Comparison of ENCODE assay signal across 8 cellular contexts in the genomic region with DNA sequence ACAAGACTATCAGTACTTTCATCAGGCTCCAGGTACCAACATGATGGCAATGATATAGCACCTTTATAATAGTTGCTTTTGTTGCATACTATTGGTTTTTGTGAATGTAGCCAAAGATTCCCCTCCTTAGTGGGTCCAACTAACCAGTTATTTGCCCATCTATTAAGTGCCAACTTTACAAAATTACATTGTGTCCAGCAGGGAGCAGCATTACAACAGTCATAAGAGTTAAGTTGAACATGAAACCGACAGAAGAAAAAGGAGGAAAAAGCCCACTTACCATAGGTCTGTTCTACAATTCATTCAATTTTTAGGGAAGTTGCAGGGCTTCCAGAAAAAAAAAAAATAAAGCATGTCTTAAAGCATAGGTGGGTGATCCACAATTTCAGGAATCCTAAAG. TPM values are rescaled to one million over a fixed set of nuclear protein-coding genes. Genes with fewer than 3 reads are reported as not detected.
DNase-seq lines count a peak whose midpoint lies in the region; ATAC-seq and TF ChIP-seq lines count a peak whose summit lies in the region.

No MANE protein-coding gene starts in this region.

- DNase-seq in NCI-H2227 (lab: John Stamatoyannopoulos, UW; ENCODE audit: unreplicated experiment) = peak; percentile 46
- no peak for DNase-seq in NCI-H2227 treated with DMSO at 0.1 percent for 48 hours (lab: John Stamatoyannopoulos, UW)
- DNase-seq in amniotic epithelial cell (ENCODE audit: low read depth) = peak; percentile 67
- DNase-seq in lower lobe of right lung = no peak
- DNase-seq in tibial nerve (ENCODE audit: low spot score in 2 of 2) = no peak
- no peak for DNase-seq in activated effector memory CD4-positive, alpha-beta T cell treated with Interleukin-2 at 50 U/mL for 16 hours
- DNase-seq in LoVo (ENCODE audit: low spot score) = no peak

- H3K79me2 ChIP-seq in KMS-11 (ENCODE audit: insufficient read depth, low read depth) = no peaks in the 10 kb centered on the region

- H3K27me3 ChIP-seq in KMS-11 (ENCODE audit: insufficient read depth, low read depth) (no peaks in the 10 kb centered on the region), lower lobe of right lung (ENCODE audit: low read depth) (no peaks in the 10 kb centered on the region), tibial nerve (no peaks in the 10 kb centered on the region)

- ATAC-seq in lower lobe of right lung = no peak

- no peak overlapping the region for H2AFZ ChIP-seq in KMS-11 (ENCODE audit: low read depth)

- H3K4me1 ChIP-seq in KMS-11 (ENCODE audit: low read depth, poor library complexity, severe bottlenecking) (no peaks in the 10 kb centered on the region), lower lobe of right lung (no peaks in the 10 kb centered on the region), tibial nerve (no peaks in the 10 kb centered on the region)

- WGBS in tibial nerve, 2 donors = 8 to 33% methylated on average over 1 of the region's 1 CpG

- H3K4me2 ChIP-seq in KMS-11 = no peak overlapping the region

- no peak overlapping the region for H3K9ac ChIP-seq in KMS-11

- no peak for TF ChIP-seq EP300 in tibial nerve (IDR thresholded peaks at IDR 0.05)

- H3K27ac ChIP-seq in KMS-11 (no peak overlapping the region), lower lobe of right lung (no peak overlapping the region), tibial nerve (no peak overlapping the region)

- no peaks in the 10 kb centered on the region for H3K36me3 ChIP-seq in KMS-11 (ENCODE audit: insufficient read depth)
- no peaks in the 10 kb centered on the region for H3K36me3 ChIP-seq in lower lobe of right lung
- H3K36me3 ChIP-seq in tibial nerve = no peaks in the 10 kb centered on the region

- TF ChIP-seq POLR2A in tibial nerve (IDR thresholded peaks at IDR 0.05) = no peak

- H3K4me3 ChIP-seq in KMS-11 (IDR thresholded peaks at IDR 0.05; ENCODE audit: insufficient read depth, low read depth, low read length) = no peak overlapping the region
- no peak overlapping the region for H3K4me3 ChIP-seq in lower lobe of right lung
- H3K4me3 ChIP-seq in tibial nerve = no peak overlapping the region

- H4K20me1 ChIP-seq in KMS-11 (ENCODE audit: insufficient read depth) = no peaks in the 10 kb centered on the region

- intact Hi-C loops in lower lobe of right lung (cut with DNase I) = no loop called here

- TF ChIP-seq CTCF in KMS-11 (conservative IDR thresholded peaks at IDR 0.05; ENCODE audit: low read depth, low read length) (peak; percentile 61), lower lobe of right lung (IDR thresholded peaks at IDR 0.05) (peak; percentile 40), tibial nerve (IDR thresholded peaks at IDR 0.05) (no peak)

- H3K9me3 ChIP-seq in lower lobe of right lung (no peaks in the 10 kb centered on the region), tibial nerve (no peaks in the 10 kb centered on the region)

RNA-seq across cellular contexts. Expression of a gene that starts 21.6 kb away (rescaled TPM):
- total RNA-seq in lower lobe of right lung (14.4 TPM), tibial nerve (100 to 1,000 TPM in 1 of 4 donors, 10 to 100 TPM in 3; 22.5 to 119 (median 37.5) TPM)

RNA-seq across cellular contexts. Expression of a gene that starts 21.7 kb away (rescaled TPM):
- 22.1 TPM for total RNA-seq in lower lobe of right lung
- 10 to 100 TPM; 19.2 to 32.1 (median 29.7) TPM for total RNA-seq in tibial nerve

Comparison
In these comparisons a context has a peak if more than half of its experiments do, and no peak if none do; other contexts are left out.
1. DNase-seq: peak in NCI-H2227 (single experiment) and amniotic epithelial cell (single experiment); none in NCI-H2227 treated with DMSO at 0.1 percent for 48 hours (single experiment), lower lobe of right lung (single experiment), tibial nerve (0 of 2), activated effector memory CD4-positive, alpha-beta T cell treated with Interleukin-2 at 50 U/mL for 16 hours (single experiment) and LoVo (single experiment).
2. CTCF ChIP-seq: peak in KMS-11 (single experiment) and lower lobe of right lung (single experiment); none in tibial nerve (0 of 5).